1 cellular context compared by ENCODE assay signal in genomic region chr10:3925184-3925583, GRCh38.
TF ChIP-seq lines count a peak whose summit lies in the region.

No MANE protein-coding gene starts in this region.

TF ChIP-seq in IMR-90, 13 proteins besides CTCF, POLR2A, EP300 and RAD21 (continued from another document):
- TF ChIP-seq NFE2L2 (IDR thresholded peaks at IDR 0.05; ENCODE audit: low read depth, low read length) (no peak), RFX5 (IDR thresholded peaks at IDR 0.05; ENCODE audit: low read depth, low read length) (no peak), CHD1 (IDR thresholded peaks at IDR 0.05; ENCODE audit: low read depth, low read length) (no peak), MAFK (IDR thresholded peaks at IDR 0.05; ENCODE audit: low read depth, low read length) (no peak), SMC3 (IDR thresholded peaks at IDR 0.05; ENCODE audit: low read depth, low read length) (no peak), MAZ (IDR thresholded peaks at IDR 0.05; ENCODE audit: borderline replicate concordance, low read depth, low read length) (no peak), MXI1 (IDR thresholded peaks at IDR 0.05; ENCODE audit: borderline replicate concordance, low read depth, low read length) (no peak), ELK1 (IDR thresholded peaks at IDR 0.05; ENCODE audit: borderline replicate concordance, low read depth, low read length) (no peak)
